1 cellular context compared by ENCODE assay signal in genomic region chr4:158819942-158820786, GRCh38.
TF ChIP-seq lines count a peak whose summit lies in the region.

No MANE protein-coding gene starts in this region.

TF ChIP-seq in HepG2, 621 proteins besides CTCF, POLR2A, EP300 and RAD21 (continues in another document):
- peak; percentile 60; the same call in 1 of the 2 replicates for TF ChIP-seq SALL1 (CRISPR knock-in tag; IDR thresholded peaks at IDR 0.05)
- no peak for TF ChIP-seq ARNT2 (CRISPR knock-in tag; IDR thresholded peaks at IDR 0.05; ENCODE audit: low read depth)
- no peak for TF ChIP-seq FUBP1 (CRISPR knock-in tag; IDR thresholded peaks at IDR 0.05; ENCODE audit: borderline replicate concordance)
- TF ChIP-seq ETV5 (CRISPR knock-in tag; IDR thresholded peaks at IDR 0.05; ENCODE audit: borderline replicate concordance) = peak; percentile 17; the same call in 1 of the 2 replicates
- no peak for TF ChIP-seq NR2F2 (IDR thresholded peaks at IDR 0.05; ENCODE audit: borderline replicate concordance, low read depth)
- no peak; the same call in 1 of the 2 replicates for TF ChIP-seq ZSCAN9 (CRISPR knock-in tag; IDR thresholded peaks at IDR 0.05; ENCODE audit: borderline replicate concordance)
- peak; percentile 39; the same call in 1 of the 2 replicates for TF ChIP-seq TBX2 (CRISPR knock-in tag; IDR thresholded peaks at IDR 0.05; ENCODE audit: borderline replicate concordance)
- TF ChIP-seq KLF6 (CRISPR knock-in tag; IDR thresholded peaks at IDR 0.05) = 0 out of 2 replicates have a peak, but pooled peaks have one; percentile 24
- peak; percentile 91 for TF ChIP-seq SOX5 (CRISPR knock-in tag; IDR thresholded peaks at IDR 0.05; ENCODE audit: borderline replicate concordance)
- peak; percentile 86; the same call in 1 of the 2 replicates for TF ChIP-seq AHDC1 (CRISPR knock-in tag; IDR thresholded peaks at IDR 0.05; ENCODE audit: borderline replicate concordance)
- no peak for TF ChIP-seq ZNF12 (CRISPR knock-in tag; IDR thresholded peaks at IDR 0.05)
- TF ChIP-seq NFIC (IDR thresholded peaks at IDR 0.05; ENCODE audit: low read length) = peak; percentile 88; the same call in 1 of the 2 replicates
- peak in 1 of 2 experiments; percentile 17; a peak in 1 of 4 replicates for TF ChIP-seq KLF16 (CRISPR knock-in tag; IDR thresholded peaks at IDR 0.05)
- TF ChIP-seq, protein P1, sequence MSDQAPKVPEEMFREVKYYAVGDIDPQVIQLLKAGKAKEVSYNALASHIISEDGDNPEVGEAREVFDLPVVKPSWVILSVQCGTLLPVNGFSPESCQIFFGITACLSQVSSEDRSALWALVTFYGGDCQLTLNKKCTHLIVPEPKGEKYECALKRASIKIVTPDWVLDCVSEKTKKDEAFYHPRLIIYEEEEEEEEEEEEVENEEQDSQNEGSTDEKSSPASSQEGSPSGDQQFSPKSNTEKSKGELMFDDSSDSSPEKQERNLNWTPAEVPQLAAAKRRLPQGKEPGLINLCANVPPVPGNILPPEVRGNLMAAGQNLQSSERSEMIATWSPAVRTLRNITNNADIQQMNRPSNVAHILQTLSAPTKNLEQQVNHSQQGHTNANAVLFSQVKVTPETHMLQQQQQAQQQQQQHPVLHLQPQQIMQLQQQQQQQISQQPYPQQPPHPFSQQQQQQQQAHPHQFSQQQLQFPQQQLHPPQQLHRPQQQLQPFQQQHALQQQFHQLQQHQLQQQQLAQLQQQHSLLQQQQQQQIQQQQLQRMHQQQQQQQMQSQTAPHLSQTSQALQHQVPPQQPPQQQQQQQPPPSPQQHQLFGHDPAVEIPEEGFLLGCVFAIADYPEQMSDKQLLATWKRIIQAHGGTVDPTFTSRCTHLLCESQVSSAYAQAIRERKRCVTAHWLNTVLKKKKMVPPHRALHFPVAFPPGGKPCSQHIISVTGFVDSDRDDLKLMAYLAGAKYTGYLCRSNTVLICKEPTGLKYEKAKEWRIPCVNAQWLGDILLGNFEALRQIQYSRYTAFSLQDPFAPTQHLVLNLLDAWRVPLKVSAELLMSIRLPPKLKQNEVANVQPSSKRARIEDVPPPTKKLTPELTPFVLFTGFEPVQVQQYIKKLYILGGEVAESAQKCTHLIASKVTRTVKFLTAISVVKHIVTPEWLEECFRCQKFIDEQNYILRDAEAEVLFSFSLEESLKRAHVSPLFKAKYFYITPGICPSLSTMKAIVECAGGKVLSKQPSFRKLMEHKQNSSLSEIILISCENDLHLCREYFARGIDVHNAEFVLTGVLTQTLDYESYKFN (CRISPR knock-in tag; conservative IDR thresholded peaks at IDR 0.05) = peak; percentile 82
- TF ChIP-seq ARID5B (CRISPR knock-in tag; IDR thresholded peaks at IDR 0.05) = peak; percentile 81
- no peak for TF ChIP-seq HMG20B (CRISPR knock-in tag; conservative IDR thresholded peaks at IDR 0.05)
- peak; percentile 69; the same call in 1 of the 2 replicates for TF ChIP-seq MEF2D (CRISPR knock-in tag; IDR thresholded peaks at IDR 0.05)
- peak; percentile 84 for TF ChIP-seq FOXA3 (CRISPR knock-in tag; IDR thresholded peaks at IDR 0.05)
- peak; percentile 23; the same call in 1 of the 2 replicates for TF ChIP-seq FOXJ3 (CRISPR knock-in tag; IDR thresholded peaks at IDR 0.05; ENCODE audit: borderline replicate concordance)
- TF ChIP-seq CREB1 (IDR thresholded peaks at IDR 0.05) = no peak
- peak; percentile 18; the same call in 1 of the 2 replicates for TF ChIP-seq CREB1 (CRISPR knock-in tag; IDR thresholded peaks at IDR 0.05)
- TF ChIP-seq SETDB1 (CRISPR knock-in tag; IDR thresholded peaks at IDR 0.05; ENCODE audit: borderline replicate concordance) = no peak
- peak; percentile 25; the same call in 1 of the 2 replicates for TF ChIP-seq ZNF331 (CRISPR knock-in tag; IDR thresholded peaks at IDR 0.05)
- peak; percentile 51 for TF ChIP-seq ISL2 (CRISPR knock-in tag; IDR thresholded peaks at IDR 0.05)
- 0 out of 2 replicates have a peak, but pooled peaks have one; percentile 22 for TF ChIP-seq KAT8 (CRISPR knock-in tag; IDR thresholded peaks at IDR 0.05)
- no peak for TF ChIP-seq SOX13 (IDR thresholded peaks at IDR 0.05)
- TF ChIP-seq SOX13 (CRISPR knock-in tag; conservative IDR thresholded peaks at IDR 0.05 in 1 of 2, IDR thresholded peaks at IDR 0.05 in 1 of 2) = peak in 1 of 2 experiments; percentile 79; a peak in 2 of 4 replicates
- peak; percentile 94 for TF ChIP-seq ELF3 (CRISPR knock-in tag; IDR thresholded peaks at IDR 0.05)
- TF ChIP-seq, protein P2, sequence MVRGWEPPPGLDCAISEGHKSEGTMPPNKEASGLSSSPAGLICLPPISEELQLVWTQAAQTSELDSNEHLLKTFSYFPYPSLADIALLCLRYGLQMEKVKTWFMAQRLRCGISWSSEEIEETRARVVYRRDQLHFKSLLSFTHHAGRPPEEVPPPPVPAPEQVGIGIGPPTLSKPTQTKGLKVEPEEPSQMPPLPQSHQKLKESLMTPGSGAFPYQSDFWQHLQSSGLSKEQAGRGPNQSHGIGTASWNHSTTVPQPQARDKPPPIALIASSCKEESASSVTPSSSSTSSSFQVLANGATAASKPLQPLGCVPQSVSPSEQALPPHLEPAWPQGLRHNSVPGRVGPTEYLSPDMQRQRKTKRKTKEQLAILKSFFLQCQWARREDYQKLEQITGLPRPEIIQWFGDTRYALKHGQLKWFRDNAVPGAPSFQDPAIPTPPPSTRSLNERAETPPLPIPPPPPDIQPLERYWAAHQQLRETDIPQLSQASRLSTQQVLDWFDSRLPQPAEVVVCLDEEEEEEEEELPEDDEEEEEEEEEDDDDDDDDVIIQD (CRISPR knock-in tag; IDR thresholded peaks at IDR 0.05; ENCODE audit: low read depth) = peak; percentile 66; the same call in 1 of the 2 replicates
- peak; percentile 59; the same call in 1 of the 2 replicates for TF ChIP-seq ERF (CRISPR knock-in tag; IDR thresholded peaks at IDR 0.05)
- TF ChIP-seq FOXO1 (CRISPR knock-in tag; IDR thresholded peaks at IDR 0.05) = peak; percentile 70; the same call in 1 of the 2 replicates
- peak; percentile 15; the same call in 1 of the 2 replicates for TF ChIP-seq POGZ (CRISPR knock-in tag; IDR thresholded peaks at IDR 0.05)
- 0 out of 2 replicates have a peak, but pooled peaks have one; percentile 15 for TF ChIP-seq ZNF580 (CRISPR knock-in tag; IDR thresholded peaks at IDR 0.05; ENCODE audit: borderline replicate concordance, low read depth)
- TF ChIP-seq GABPB1 (CRISPR knock-in tag; IDR thresholded peaks at IDR 0.05) = 0 out of 2 replicates have a peak, but pooled peaks have one; percentile 21
- TF ChIP-seq, protein P3, sequence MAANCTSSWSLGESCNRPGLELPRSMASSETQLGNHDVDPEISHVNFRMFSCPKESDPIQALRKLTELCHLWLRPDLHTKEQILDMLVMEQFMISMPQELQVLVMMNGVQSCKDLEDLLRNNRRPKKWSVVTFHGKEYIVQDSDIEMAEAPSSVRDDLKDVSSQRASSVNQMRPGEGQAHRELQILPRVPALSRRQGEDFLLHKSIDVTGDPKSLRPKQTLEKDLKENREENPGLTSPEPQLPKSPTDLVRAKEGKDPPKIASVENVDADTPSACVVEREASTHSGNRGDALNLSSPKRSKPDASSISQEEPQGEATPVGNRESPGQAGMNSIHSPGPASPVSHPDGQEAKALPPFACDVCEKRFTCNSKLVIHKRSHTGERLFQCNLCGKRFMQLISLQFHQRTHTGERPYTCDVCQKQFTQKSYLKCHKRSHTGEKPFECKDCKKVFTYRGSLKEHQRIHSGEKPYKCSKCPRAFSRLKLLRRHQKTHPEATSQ (CRISPR knock-in tag; IDR thresholded peaks at IDR 0.05; ENCODE audit: borderline replicate concordance) = no peak
- TF ChIP-seq IKZF1 (IDR thresholded peaks at IDR 0.05) = no peak
- no peak for TF ChIP-seq SOX6 (IDR thresholded peaks at IDR 0.05)
- TF ChIP-seq SOX6 (CRISPR knock-in tag; IDR thresholded peaks at IDR 0.05) = peak; percentile 87
- no peak for TF ChIP-seq FOXP1 (IDR thresholded peaks at IDR 0.05)
- peak; percentile 86 for TF ChIP-seq FOXP1 (CRISPR knock-in tag; IDR thresholded peaks at IDR 0.05)
- TF ChIP-seq SAP130 (CRISPR knock-in tag; IDR thresholded peaks at IDR 0.05; ENCODE audit: low read depth) = peak; percentile 53; the same call in 1 of the 2 replicates
- TF ChIP-seq GATAD2A (CRISPR knock-in tag; IDR thresholded peaks at IDR 0.05) = peak; percentile 88
- peak; percentile 96 for TF ChIP-seq MED1 (CRISPR knock-in tag; IDR thresholded peaks at IDR 0.05)
- peak; percentile 45; the same call in 1 of the 2 replicates for TF ChIP-seq THAP11 (CRISPR knock-in tag; IDR thresholded peaks at IDR 0.05)
- TF ChIP-seq, protein P4, sequence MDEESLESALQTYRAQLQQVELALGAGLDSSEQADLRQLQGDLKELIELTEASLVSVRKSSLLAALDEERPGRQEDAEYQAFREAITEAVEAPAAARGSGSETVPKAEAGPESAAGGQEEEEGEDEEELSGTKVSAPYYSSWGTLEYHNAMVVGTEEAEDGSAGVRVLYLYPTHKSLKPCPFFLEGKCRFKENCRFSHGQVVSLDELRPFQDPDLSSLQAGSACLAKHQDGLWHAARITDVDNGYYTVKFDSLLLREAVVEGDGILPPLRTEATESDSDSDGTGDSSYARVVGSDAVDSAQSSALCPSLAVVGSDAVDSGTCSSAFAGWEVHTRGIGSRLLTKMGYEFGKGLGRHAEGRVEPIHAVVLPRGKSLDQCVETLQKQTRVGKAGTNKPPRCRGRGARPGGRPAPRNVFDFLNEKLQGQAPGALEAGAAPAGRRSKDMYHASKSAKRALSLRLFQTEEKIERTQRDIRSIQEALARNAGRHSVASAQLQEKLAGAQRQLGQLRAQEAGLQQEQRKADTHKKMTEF (CRISPR knock-in tag; IDR thresholded peaks at IDR 0.05) = peak; percentile 60
